17 cellular contexts compared by ENCODE assay signal in genomic region chr2:10253596-10254372, GRCh38. TPM values are rescaled to one million over a fixed set of nuclear protein-coding genes. Genes with fewer than 3 reads are reported as not detected.
DNase-seq lines count a peak whose midpoint lies in the region; ATAC-seq, FAIRE-seq and TF ChIP-seq lines count a peak whose summit lies in the region.
"Had no signal": no experiment of that assay in that cellular context is flagged by ENCODE, and none has a peak within 500 bp of the region (broad histone marks: within the 10 kb centered on the region; RNA-seq: fewer than 3 reads in every experiment).

No MANE protein-coding gene starts in this region.

- H3K36me3 ChIP-seq in kidney (ENCODE audit: control insufficient read depth in 1 of 2, insufficient read depth in 2 of 2, low read length in 2 of 2) (no peaks in the 10 kb centered on the region), spleen (no peaks in the 10 kb centered on the region), mesenchymal stem cell (ENCODE audit: control insufficient read depth in 1 of 2, insufficient read depth in 2 of 2, low read depth in 1 of 2, low read length in 2 of 2) (no peaks in the 10 kb centered on the region), BE2C (no peaks in the 10 kb centered on the region)
- H3K36me3 ChIP-seq: pancreas had no signal

- H3K23ac ChIP-seq in mesenchymal stem cell (ENCODE audit: low read length in 2 of 2), result no peak overlapping the region

- H3K4me2 ChIP-seq in mesenchymal stem cell (ENCODE audit: low read length, poor library complexity, severe bottlenecking), result no peak overlapping the region
- H3K4me2 ChIP-seq: KMS-11 had no signal

- H3K18ac ChIP-seq in mesenchymal stem cell (ENCODE audit: low read depth in 1 of 2, low read length in 2 of 2), result no peak overlapping the region

- H4K8ac ChIP-seq in mesenchymal stem cell (ENCODE audit: low read length), result no peak overlapping the region

- H3K27me3 ChIP-seq in spleen (replicated peaks in 1 of 7) (peaks cover 0 to 19% (median 0%) of the 10 kb centered on the region in 7 donors), mesenchymal stem cell (ENCODE audit: control insufficient read depth in 1 of 2, insufficient read depth in 1 of 2, low read length in 2 of 2) (peaks cover 3 to 53% of the 10 kb centered on the region in 2 experiments), BE2C (no peaks in the 10 kb centered on the region)
- H3K27me3 ChIP-seq: pancreas had no signal

- no peak overlapping the region for H2BK12ac ChIP-seq in mesenchymal stem cell (ENCODE audit: low read length in 2 of 2)

- H3K27ac ChIP-seq in kidney (ENCODE audit: low read depth in 2 of 2, low read length in 2 of 2) (no peak overlapping the region), spleen (no peak overlapping the region), mesenchymal stem cell (ENCODE audit: low read length, poor library complexity, severe bottlenecking) (no peak overlapping the region)
- H3K27ac ChIP-seq: KMS-11, pancreas had no signal

- TF ChIP-seq CTCF in kidney (IDR thresholded peaks at IDR 0.05; ENCODE audit: borderline replicate concordance, extremely low read depth, insufficient read depth) (no peak), spleen (IDR thresholded peaks at IDR 0.05 in 8 of 11, conservative IDR thresholded peaks at IDR 0.05 in 3 of 11) (no peak), BE2C (IDR thresholded peaks at IDR 0.05; ENCODE audit: low read depth, low read length) (no peak)

- H3K9ac ChIP-seq in kidney (ENCODE audit: low read length in 2 of 2) (no peak overlapping the region), mesenchymal stem cell (ENCODE audit: low read length) (no peak overlapping the region)
- H3K9ac ChIP-seq: KMS-11 had no signal

- no peak for FAIRE-seq in kidney (lab: Jason Lieb, UNC)
- FAIRE-seq: pancreas had no signal

- DNase-seq in cardiac septum (ENCODE audit: low spot score) (peak; percentile 65), Right ventricle myocardium inferior (ENCODE audit: missing footprints) (no peak), kidney (peak; percentile 56), spleen (peak; percentile 62), HCEC 1CT (no peak), mesenchymal stem cell (no peak), BE2C (no peak)
- no peak for DNase-seq in T-helper 2 cell treated with Interferon-gamma antibody and Interleukin-4, amounts not matched to agents 5 μg/mL and 100 μg/mL, for 36 hours (ENCODE audit: low spot score)
- DNase-seq: ACHN; activated CD4-positive, CD25-positive, alpha-beta regulatory T cell treated with anti-CD3 and anti-CD28 coated beads, Interleukin-2, amount 50 U/mL, for 72 hours; activated T-cell treated with anti-CD3 and anti-CD28 coated beads, Interleukin-2, amount 50 U/mL, for 72 hours; DMS153; NCI-H187 treated with DMSO at 0.1 percent for 48 hours had no signal

- no peak overlapping the region for H2BK5ac ChIP-seq in mesenchymal stem cell (ENCODE audit: low read depth, low read length, poor library complexity, severe bottlenecking)

- H2BK15ac ChIP-seq in mesenchymal stem cell (ENCODE audit: low read depth, poor library complexity, severe bottlenecking), result no peak overlapping the region

- peaks cover 15% of the 10 kb centered on the region for H3K9me3 Mint-ChIP-seq in T-helper 2 cell treated with Interferon-gamma antibody and Interleukin-4, amounts not matched to agents 5 μg/mL and 100 μg/mL, for 36 hours

- H3K4me1 ChIP-seq in kidney (ENCODE audit: control insufficient read depth in 1 of 2, insufficient read depth in 1 of 2, low read depth in 1 of 2, low read length in 2 of 2) (no peaks in the 10 kb centered on the region), spleen (peaks cover 0 to 13% (median 0%) of the 10 kb centered on the region in 6 donors), mesenchymal stem cell (ENCODE audit: control insufficient read depth, insufficient read depth, low read depth, low read length) (peaks cover 10% of the 10 kb centered on the region), BE2C (no peaks in the 10 kb centered on the region; the same call in 1 of the 2 replicates)
- H3K4me1 ChIP-seq: pancreas had no signal

- H3K4me3 ChIP-seq in kidney (ENCODE audit: low read length in 2 of 2) (no peak overlapping the region), spleen (no peak overlapping the region), mesenchymal stem cell (ENCODE audit: insufficient read depth in 1 of 2, low read depth in 1 of 2, low read length in 2 of 2) (no peak overlapping the region), BE2C (ENCODE audit: low read depth, low read length) (no peak overlapping the region)
- H3K4me3 ChIP-seq: pancreas had no signal

- no peak overlapping the region for H2AFZ ChIP-seq in mesenchymal stem cell (ENCODE audit: low read depth, low read length)

- H3K79me1 ChIP-seq in mesenchymal stem cell (replicated peaks; ENCODE audit: low read length, poor library complexity, severe bottlenecking), result no peaks in the 10 kb centered on the region

- no peak overlapping the region for H2BK120ac ChIP-seq in mesenchymal stem cell (ENCODE audit: low read depth, low read length)

- WGBS in spleen, 5 donors, result 77 to 93% (median 84%) methylated on average over 13 to 18 of the region's 18 CpGs
- WGBS in mesenchymal stem cell, result 86% methylated on average over 18 of the region's 18 CpGs

- H4K91ac ChIP-seq in mesenchymal stem cell (ENCODE audit: low read length), result no peak overlapping the region

- no peak overlapping the region for H2AK5ac ChIP-seq in mesenchymal stem cell (ENCODE audit: low read length, severe bottlenecking)

- ATAC-seq in Right ventricle myocardium inferior, result no peak
- ATAC-seq: activated naive CD4-positive, alpha-beta T cell treated with anti-CD3 and anti-CD28 coated beads, Interleukin-2, amount 50 U/mL, for 72 hours; activated T-cell treated with anti-CD3 and anti-CD28 coated beads, Interleukin-2, amount 50 U/mL, for 72 hours; pancreas; stimulated activated memory B cell treated with anti-CD40 and anti-IgM and Interleukin-4, amounts not matched to agents 10 μg/mL and 1 μg/mL and 100 μg/mL, for 72 hours had no signal

- peaks cover 24% of the 10 kb centered on the region for H3K27me3 Mint-ChIP-seq in T-helper 2 cell treated with Interferon-gamma antibody and Interleukin-4, amounts not matched to agents 5 μg/mL and 100 μg/mL, for 36 hours (ENCODE audit: low read depth)

- H3K9me3 ChIP-seq in kidney (ENCODE audit: control insufficient read depth in 1 of 2, low read length in 2 of 2) (peaks cover 0 to 7% of the 10 kb centered on the region in 2 donors), spleen (peaks cover 3 to 24% (median 23%) of the 10 kb centered on the region in 8 donors), mesenchymal stem cell (ENCODE audit: control insufficient read depth, low read length) (peaks cover 26% of the 10 kb centered on the region), BE2C (peaks cover 3% of the 10 kb centered on the region)
- H3K9me3 ChIP-seq: pancreas had no signal

- H3K27ac Mint-ChIP-seq in T-helper 2 cell treated with Interferon-gamma antibody and Interleukin-4, amounts not matched to agents 5 μg/mL and 100 μg/mL, for 36 hours, result peak overlapping the region; percentile 17
- H3K27ac Mint-ChIP-seq: activated naive CD4-positive, alpha-beta T cell treated with anti-CD3 and anti-CD28 coated beads, Interleukin-2, amount 50 U/mL, for 72 hours; activated T-cell treated with anti-CD3 and anti-CD28 coated beads, Interleukin-2, amount 50 U/mL, for 72 hours; stimulated activated memory B cell treated with anti-CD40 and anti-IgM and Interleukin-4, amounts not matched to agents 10 μg/mL and 1 μg/mL and 100 μg/mL, for 72 hours had no signal

- H3K4me3 Mint-ChIP-seq in T-helper 2 cell treated with Interferon-gamma antibody and Interleukin-4, amounts not matched to agents 5 μg/mL and 100 μg/mL, for 36 hours, result no peak overlapping the region
- H3K4me3 Mint-ChIP-seq: activated T-cell treated with anti-CD3 and anti-CD28 coated beads, Interleukin-2, amount 50 U/mL, for 72 hours; stimulated activated memory B cell treated with anti-CD40 and anti-IgM and Interleukin-4, amounts not matched to agents 10 μg/mL and 1 μg/mL and 100 μg/mL, for 72 hours had no signal

- peaks cover 2% of the 10 kb centered on the region for H3K4me1 Mint-ChIP-seq in T-helper 2 cell treated with Interferon-gamma antibody and Interleukin-4, amounts not matched to agents 5 μg/mL and 100 μg/mL, for 36 hours (ENCODE audit: low read depth)
- H3K4me1 Mint-ChIP-seq: stimulated activated memory B cell treated with anti-CD40 and anti-IgM and Interleukin-4, amounts not matched to agents 10 μg/mL and 1 μg/mL and 100 μg/mL, for 72 hours had no signal

- H3K14ac ChIP-seq in mesenchymal stem cell (ENCODE audit: low read length in 2 of 2), result no peak overlapping the region

- H3K4ac ChIP-seq in mesenchymal stem cell (ENCODE audit: low read depth in 1 of 2, low read length in 2 of 2), result no peak overlapping the region

- H3K36me3 Mint-ChIP-seq in T-helper 2 cell treated with Interferon-gamma antibody and Interleukin-4, amounts not matched to agents 5 μg/mL and 100 μg/mL, for 36 hours (ENCODE audit: low read depth), result peaks cover 5% of the 10 kb centered on the region

- TF ChIP-seq POLR2A in spleen (IDR thresholded peaks at IDR 0.05), result no peak

- intact Hi-C loops in cardiac septum (cut with DNase I), result no loop called here
- intact Hi-C loops in Right ventricle myocardium inferior (cut with DNase I), result no loop called here
- intact Hi-C loops in kidney (cut with DNase I), result no loop called here
- intact Hi-C loops in spleen (cut with DNase I; ENCODE audit: low total_unique reads), result no loop called here

RNA-seq across cellular contexts. Expression of gene HPCAL1, which starts 48.9 kb away (rescaled TPM):
- total RNA-seq in cardiac septum, result 21.6 TPM
- total RNA-seq in Right ventricle myocardium inferior, result 41.9 TPM
- 47.3 TPM for total RNA-seq in kidney
- polyA plus RNA-seq in kidney (ENCODE audit: insufficient read depth, low read depth, low replicate concordance), result 121 TPM
- 10 to 100 TPM; 42.3 to 80.6 (median 57.5) TPM for total RNA-seq in spleen
- polyA plus RNA-seq in spleen, result 10 to 100 TPM; 41.9 to 58.5 (median 57.9) TPM
- 35.6 TPM for polyA plus RNA-seq in mesenchymal stem cell (2013, experiment 1 of 2)
- polyA plus RNA-seq in mesenchymal stem cell (2013, experiment 2 of 2), result 36.5 TPM
- 102 TPM for polyA plus RNA-seq in BE2C (2012; ENCODE audit: insufficient read depth, insufficient read length, low read depth)

Comparison
In these comparisons a context has a peak if more than half of its experiments do, and no peak if none do; other contexts are left out.
1. DNase-seq: peak in cardiac septum (single experiment), kidney (single experiment) and spleen (single experiment); none in Right ventricle myocardium inferior (single experiment), T-helper 2 cell treated with Interferon-gamma antibody and Interleukin-4, amounts not matched to agents 5 μg/mL and 100 μg/mL, for 36 hours (single experiment), HCEC 1CT (single experiment), mesenchymal stem cell (single experiment) and BE2C (single experiment).